Comparison of ENCODE assay signal across 11 cellular contexts in the genomic region with DNA sequence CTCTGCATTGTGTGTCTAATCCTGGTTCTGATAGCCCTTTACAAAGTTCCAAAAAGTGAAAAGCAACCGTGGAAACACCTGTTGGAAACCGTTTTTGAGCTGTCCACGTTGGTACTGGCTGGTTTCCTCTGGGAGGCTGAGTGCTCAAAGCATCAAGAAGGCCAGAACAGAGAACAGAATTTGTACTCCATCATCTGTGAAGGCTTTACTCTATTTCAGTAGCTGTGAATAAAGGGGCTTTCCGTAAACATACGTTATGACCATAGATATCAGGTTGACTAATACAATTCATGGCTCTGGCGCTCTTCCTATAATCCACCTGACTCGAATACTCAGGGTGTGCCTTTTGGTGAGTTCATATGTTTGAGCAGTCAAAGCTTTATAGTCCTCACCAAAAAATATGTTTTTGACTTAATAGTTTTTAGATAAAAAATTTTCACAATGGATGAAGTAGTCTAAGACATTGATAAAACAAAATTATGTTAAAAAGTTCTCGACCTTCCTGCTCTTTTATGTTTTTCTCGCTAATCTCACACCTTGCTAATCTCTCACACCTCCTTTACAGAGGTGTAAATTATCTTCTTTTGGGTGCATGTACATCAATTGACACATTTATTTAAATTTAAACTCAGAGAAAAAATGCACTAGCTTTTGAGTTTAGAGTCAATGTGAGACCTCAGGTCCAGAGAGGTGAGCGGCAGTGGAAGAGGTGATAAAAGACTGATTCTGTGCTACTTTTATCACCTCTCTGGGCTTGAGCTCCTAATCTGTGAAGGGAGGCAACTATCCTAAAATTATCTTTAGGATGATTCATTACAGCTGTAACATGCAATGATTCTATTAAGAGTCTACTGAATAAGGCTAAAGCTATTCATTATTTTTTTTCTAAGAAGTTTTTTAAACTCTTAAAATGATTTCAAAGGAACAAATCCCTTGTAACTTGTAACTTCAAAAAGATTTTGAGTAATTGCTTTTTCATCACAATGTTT.
DNase-seq lines count a peak whose midpoint lies in the region; ATAC-seq and TF ChIP-seq lines count a peak whose summit lies in the region.
"Had no signal": no experiment of that assay in that cellular context is flagged by ENCODE, and none has a peak within 500 bp of the region (broad histone marks: within the 10 kb centered on the region; RNA-seq: fewer than 3 reads in every experiment).

No MANE protein-coding gene starts in this region.

- peaks cover 59% of the 10 kb centered on the region for H3K4me1 ChIP-seq in effector memory CD4-positive, alpha-beta T cell (ENCODE audit: control insufficient read depth, insufficient read depth, low read length, poor library complexity, severe bottlenecking)

- peak overlapping the region; percentile 40 for H3K27ac ChIP-seq in effector memory CD4-positive, alpha-beta T cell (ENCODE audit: insufficient read depth, low read length, poor library complexity, severe bottlenecking)

- no peak for TF ChIP-seq CTCF in GM13976 (IDR thresholded peaks at IDR 0.05; ENCODE audit: borderline replicate concordance, control extremely low read depth, extremely low read depth, insufficient read depth, missing control alignments)

- H3K9me3 ChIP-seq in effector memory CD4-positive, alpha-beta T cell (ENCODE audit: control insufficient read depth, low read length) = no peaks in the 10 kb centered on the region
- H3K9me3 ChIP-seq: HAP-1 had no signal

- in situ Hi-C loops in GM13976 (cut with MboI; ENCODE audit: low sequenced_read_pairs, unreplicated experiment) = no loop called here

- no peak overlapping the region for H3K4me3 ChIP-seq in effector memory CD4-positive, alpha-beta T cell (ENCODE audit: insufficient read depth, low read depth, low read length, poor library complexity, severe bottlenecking)
- H3K4me3 ChIP-seq: HAP-1 had no signal

- H3K36me3 ChIP-seq in effector memory CD4-positive, alpha-beta T cell (ENCODE audit: control insufficient read depth, insufficient read depth, low read length) = no peaks in the 10 kb centered on the region
- H3K36me3 ChIP-seq: HAP-1 had no signal

- intact Hi-C loops in posterior vena cava (cut with DNase I) = no loop called here

- no peaks in the 10 kb centered on the region for H3K27me3 ChIP-seq in effector memory CD4-positive, alpha-beta T cell (replicated peaks; ENCODE audit: control insufficient read depth, insufficient read depth, low read length, poor library complexity, severe bottlenecking)

- ATAC-seq in GM19395 (IDR thresholded peaks at IDR 0.05; ENCODE audit: unreplicated experiment) (peak; percentile 45), HG03342 (IDR thresholded peaks at IDR 0.05; ENCODE audit: unreplicated experiment) (peak; percentile 37), HG03139 (IDR thresholded peaks at IDR 0.05; ENCODE audit: unreplicated experiment) (no peak)

- DNase-seq in GM13976 (ENCODE audit: low spot score) = peak; percentile 38
- no peak for DNase-seq in effector memory CD4-positive, alpha-beta T cell
- DNase-seq in NCI-H510A treated with DMSO at 0.1 percent for 48 hours (lab: John Stamatoyannopoulos, UW) = no peak
- DNase-seq in NCI-H2227 treated with DMSO at 0.1 percent for 48 hours (lab: John Stamatoyannopoulos, UW) = no peak
- DNase-seq in posterior vena cava (ENCODE audit: low spot score) = no peak
- DNase-seq: KG1, NCI-H69 had no signal
